Comparison of ENCODE assay signal across 9 cellular contexts in genomic region chr6:27867051-27867940, GRCh38. TPM values are rescaled to one million over a fixed set of nuclear protein-coding genes. Genes with fewer than 3 reads are reported as not detected.
DNase-seq lines count a peak whose midpoint lies in the region; FAIRE-seq and TF ChIP-seq lines count a peak whose summit lies in the region.
"Had no signal": no experiment of that assay in that cellular context is flagged by ENCODE, and none has a peak within 500 bp of the region (broad histone marks: within the 10 kb centered on the region; RNA-seq: fewer than 3 reads in every experiment).

No MANE protein-coding gene starts in this region.

- intact Hi-C loops in head of caudate nucleus (cut with DNase I), result no loop called here

- CTCF ChIA-PET in RWPE1 (lab: Yijun Ruan, JAX), result interaction anchor here (0.6 to 0.7 kb wide), 3 partner anchors 27 to 1670 kb away, joined by 3 to 4 read pairs (median 3); no protein-coding TSS in a partner anchor

- no peak for TF ChIP-seq CTCF in RWPE1 (conservative IDR thresholded peaks at IDR 0.05; ENCODE audit: low read depth)

- no peak overlapping the region for H2BK120ac ChIP-seq in trophoblast cell (ENCODE audit: insufficient read depth, low read length, poor library complexity)

- H3K79me2 ChIP-seq in trophoblast cell (ENCODE audit: control insufficient read depth, insufficient read depth, low read length, poor library complexity), result peaks cover 6% of the 10 kb centered on the region

- POLR2A ChIA-PET in RWPE1 (lab: Yijun Ruan, JAX; ENCODE audit: low non-redundant PET), result interaction anchor here (1.5 to 5.5 kb wide), 3 partner anchors 26 to 43 kb away, joined by 7 to 84 read pairs (median 29); a partner anchor contains a TSS

- H3K9me3 ChIP-seq in HUES64 (ENCODE audit: insufficient read depth, low read depth, low read length), result no peaks in the 10 kb centered on the region
- peaks cover 4% of the 10 kb centered on the region for H3K9me3 ChIP-seq in trophoblast cell (ENCODE audit: insufficient read depth, low read depth, low read length)

- peak overlapping the region; percentile 44 for H2AFZ ChIP-seq in trophoblast cell (ENCODE audit: insufficient read depth, low read length, poor library complexity)

- peak overlapping the region; percentile 1 for H4K8ac ChIP-seq in trophoblast cell (ENCODE audit: low read depth, low read length)

- H3K4ac ChIP-seq in trophoblast cell (ENCODE audit: low read depth, low read length), result peak overlapping the region; percentile 21

- H3K9ac ChIP-seq in HUES64 (ENCODE audit: low read depth, low read length) (peak overlapping the region; percentile 99), trophoblast cell (ENCODE audit: low read length) (peak overlapping the region; percentile 94)

- no peak for FAIRE-seq in frontal cortex (lab: Jason Lieb, UNC)
- FAIRE-seq: A204.1 had no signal

- H2BK5ac ChIP-seq in trophoblast cell (ENCODE audit: low read depth, low read length, poor library complexity), result peak overlapping the region; percentile 22

- H2BK12ac ChIP-seq in trophoblast cell (ENCODE audit: low read length), result no peak overlapping the region

- H3K14ac ChIP-seq in trophoblast cell (ENCODE audit: low read length), result peak overlapping the region; percentile 47

- H3K4me3 ChIP-seq in HUES64 (ENCODE audit: low read length), result peak overlapping the region; percentile 90
- H3K4me3 ChIP-seq in trophoblast cell (ENCODE audit: low read depth, low read length), result peak overlapping the region; percentile 76

- H3K4me2 ChIP-seq in trophoblast cell (ENCODE audit: low read length), result peak overlapping the region; percentile 98

- H3K4me1 ChIP-seq in HUES64 (ENCODE audit: insufficient read depth, low read length) (peaks cover 21% of the 10 kb centered on the region), trophoblast cell (ENCODE audit: control insufficient read depth in 1 of 2, insufficient read depth in 2 of 2, low read length in 2 of 2) (peaks cover 2 to 8% of the 10 kb centered on the region in 2 experiments)

- H3K27me3 ChIP-seq in HUES64 (ENCODE audit: insufficient read depth, low read length) (no peaks in the 10 kb centered on the region), trophoblast cell (ENCODE audit: insufficient read depth, low read length) (no peaks in the 10 kb centered on the region)

- peak overlapping the region; percentile 11 for H3K23ac ChIP-seq in trophoblast cell (ENCODE audit: low read length)

- peak overlapping the region; percentile 61 for H4K12ac ChIP-seq in trophoblast cell (ENCODE audit: low read depth, low read length)

- peak overlapping the region; percentile 4 for H4K91ac ChIP-seq in trophoblast cell (ENCODE audit: low read depth, low read length)

- peaks cover 18% of the 10 kb centered on the region for H3K79me1 ChIP-seq in trophoblast cell (ENCODE audit: low read length)

- 3% methylated on average over 45 of the region's 45 CpGs for WGBS in HUES64
- WGBS in trophoblast cell (ENCODE audit: extremely low coverage, insufficient coverage, insufficient read length), result no CpG with 5 or more reads among the region's 45 CpGs

- peak overlapping the region; percentile 42 for H3K18ac ChIP-seq in trophoblast cell (ENCODE audit: low read length)

- H3K27ac ChIP-seq in HUES64 (ENCODE audit: low read depth, low read length) (peak overlapping the region; percentile 99), RWPE1 (peak overlapping the region; percentile 95), trophoblast cell (ENCODE audit: low read depth, low read length) (peak overlapping the region; percentile 75)

- peak; percentile 74 to 81 for DNase-seq in NOMO-1 (lab: John Stamatoyannopoulos, UW; ENCODE audit: unreplicated experiment in 2 of 2)
- no peak for DNase-seq in NOMO-1 treated with DMSO at 0.1 percent for 48 hours (lab: John Stamatoyannopoulos, UW; ENCODE audit: unreplicated experiment)
- DNase-seq in RWPE1 (ENCODE audit: low spot score), result peak; percentile 82
- DNase-seq in activated naive CD4-positive, alpha-beta T cell (lab: John Stamatoyannopoulos, UW), result peak; percentile 32 to 63 (median 44)
- DNase-seq in head of caudate nucleus, result peak in 25 of 42 donors; percentile 4 to 64 (median 42)
- DNase-seq in trophoblast cell, result peak; percentile 41 to 65
- DNase-seq in frontal cortex (ENCODE audit: low spot score in 2 of 2), result no peak

- H2AK5ac ChIP-seq in trophoblast cell (ENCODE audit: low read length), result no peak overlapping the region

- H3K36me3 ChIP-seq in HUES64 (ENCODE audit: insufficient read depth, low read length) (no peaks in the 10 kb centered on the region), trophoblast cell (ENCODE audit: control insufficient read depth in 1 of 2, insufficient read depth in 2 of 2, low read length in 2 of 2) (no peaks in the 10 kb centered on the region)

RNA-seq across cellular contexts. Expression of gene OR2B2, which starts 44.9 kb away (rescaled TPM):
- not detected for polyA plus RNA-seq in HUES64 (2013, experiment 1 of 2)
- not detected for polyA plus RNA-seq in HUES64 (2013, experiment 2 of 2)
- polyA plus RNA-seq in trophoblast cell (2013), result not detected in 2 replicates
- not detected for total RNA-seq in frontal cortex

Comparison
In these comparisons a context has a peak if more than half of its experiments do, and no peak if none do; other contexts are left out.
1. DNase-seq: peak in NOMO-1 (2 of 2), RWPE1 (single experiment), activated naive CD4-positive, alpha-beta T cell (4 of 4), head of caudate nucleus (25 of 42) and trophoblast cell (2 of 2); none in NOMO-1 treated with DMSO at 0.1 percent for 48 hours (single experiment) and frontal cortex (0 of 2).
2. Peak in every context shown above with its lines, with median percentiles within 50 percentile points of each other: H3K27ac ChIP-seq.